Comparison of ENCODE assay signal across 1 cellular context in genomic region chr12:111599459-111600295, GRCh38.
TF ChIP-seq lines count a peak whose summit lies in the region.

No MANE protein-coding gene starts in this region.

TF ChIP-seq in K562, 482 proteins besides CTCF, POLR2A, EP300 and RAD21 (continued from another document and continues in another):
- TF ChIP-seq HINFP (tag; conservative IDR thresholded peaks at IDR 0.05; ENCODE audit: low read depth) (peak; percentile 82), TFAP4 (CRISPR knock-in tag; IDR thresholded peaks at IDR 0.05; ENCODE audit: borderline replicate concordance) (peak; percentile 82), ZNF174 (CRISPR knock-in tag; IDR thresholded peaks at IDR 0.05) (no peak), ZNF445 (CRISPR knock-in tag; IDR thresholded peaks at IDR 0.05; ENCODE audit: low read depth) (no peak), SMAD2 (IDR thresholded peaks at IDR 0.05; ENCODE audit: low read depth, low read length) (no peak), THAP12 (CRISPR knock-in tag; IDR thresholded peaks at IDR 0.05) (peak; percentile 92), FOXO4 (CRISPR knock-in tag; IDR thresholded peaks at IDR 0.05) (no peak), ZNF280B (CRISPR knock-in tag; IDR thresholded peaks at IDR 0.05) (no peak), FOXJ2 (tag; IDR thresholded peaks at IDR 0.05) (no peak), ZNF780A (CRISPR knock-in tag; IDR thresholded peaks at IDR 0.05) (no peak), CREBBP (IDR thresholded peaks at IDR 0.05; ENCODE audit: low read depth, low read length) (no peak), FOXP4 (CRISPR knock-in tag; IDR thresholded peaks at IDR 0.05; ENCODE audit: borderline replicate concordance) (no peak), ELF4 (CRISPR knock-in tag; IDR thresholded peaks at IDR 0.05) (no peak), RBM17 (IDR thresholded peaks at IDR 0.05; ENCODE audit: borderline replicate concordance, low read depth, low read length) (no peak), MIER1 (IDR thresholded peaks at IDR 0.05; ENCODE audit: low read depth) (no peak), ZNF408 (CRISPR knock-in tag; IDR thresholded peaks at IDR 0.05; ENCODE audit: low read depth) (no peak), RFX7 (CRISPR knock-in tag; IDR thresholded peaks at IDR 0.05) (no peak), ZBTB43 (CRISPR knock-in tag; IDR thresholded peaks at IDR 0.05) (no peak), ZBTB49 (CRISPR knock-in tag; IDR thresholded peaks at IDR 0.05; ENCODE audit: borderline replicate concordance) (no peak), ZNF431 (CRISPR knock-in tag; IDR thresholded peaks at IDR 0.05) (no peak), PCBP1 (IDR thresholded peaks at IDR 0.05; ENCODE audit: low read depth, low read length, poor library complexity, severe bottlenecking) (peak; percentile 97), SIN3A (IDR thresholded peaks at IDR 0.05; ENCODE audit: borderline replicate concordance in 2 of 2, control insufficient read depth in 1 of 2, low read depth in 2 of 2, low read length in 2 of 2) (peak in 1 of 2 experiments; percentile 75; a peak in 2 of 4 replicates), ZNF354B (CRISPR knock-in tag; IDR thresholded peaks at IDR 0.05) (no peak), PHF20 (IDR thresholded peaks at IDR 0.05; ENCODE audit: partially characterized antibody) (peak; percentile 58), NR1H2 (CRISPR knock-in tag; IDR thresholded peaks at IDR 0.05) (no peak), ZNF395 (CRISPR knock-in tag; IDR thresholded peaks at IDR 0.05) (peak; percentile 55), HDAC3 (IDR thresholded peaks at IDR 0.05; ENCODE audit: borderline replicate concordance, partially characterized antibody) (no peak), CC2D1A (IDR thresholded peaks at IDR 0.05) (peak; percentile 81; the same call in 1 of the 2 replicates), RBM22 (IDR thresholded peaks at IDR 0.05; ENCODE audit: low read depth, low read length, poor library complexity, severe bottlenecking) (no peak), ILK (tag; IDR thresholded peaks at IDR 0.05; ENCODE audit: borderline replicate concordance, low read depth) (no peak), CREB1 (IDR thresholded peaks at IDR 0.05) (0 out of 2 replicates have a peak, but pooled peaks have one; percentile 39), CREB1 (CRISPR knock-in tag; IDR thresholded peaks at IDR 0.05) (no peak; the same call in 1 of the 2 replicates), FIP1L1 (IDR thresholded peaks at IDR 0.05; ENCODE audit: low read depth, low read length, poor library complexity, severe bottlenecking) (peak; percentile 78), MTA3 (IDR thresholded peaks at IDR 0.05; ENCODE audit: borderline replicate concordance) (no peak; the same call in none of the 2 replicates), ZC3H4 (CRISPR knock-in tag; IDR thresholded peaks at IDR 0.05; ENCODE audit: borderline replicate concordance) (peak; percentile 82; the same call in 1 of the 2 replicates), NCOA2 (IDR thresholded peaks at IDR 0.05; ENCODE audit: partially characterized antibody in 2 of 2) (no peak), SRSF7 (optimal IDR thresholded peaks at IDR 0.05; ENCODE audit: low read depth, low read length) (no peak), STAG1 (CRISPR knock-in tag; IDR thresholded peaks at IDR 0.05; ENCODE audit: borderline replicate concordance) (no peak), ZNF740 (CRISPR knock-in tag; IDR thresholded peaks at IDR 0.05) (no peak), ZNF740 (tag; IDR thresholded peaks at IDR 0.05) (no peak), ATF4 (CRISPR knock-in tag; IDR thresholded peaks at IDR 0.05) (no peak), ARNT (IDR thresholded peaks at IDR 0.05) (no peak), HLTF (IDR thresholded peaks at IDR 0.05) (peak; percentile 61; the same call in 1 of the 2 replicates), ZBTB7A (IDR thresholded peaks at IDR 0.05; ENCODE audit: borderline replicate concordance, control insufficient read depth, low read depth, low read length) (peak; percentile 93), SLC30A9 (CRISPR knock-in tag; IDR thresholded peaks at IDR 0.05) (no peak), BCL6 (CRISPR knock-in tag; IDR thresholded peaks at IDR 0.05) (no peak), ARID3B (CRISPR knock-in tag; IDR thresholded peaks at IDR 0.05; ENCODE audit: borderline replicate concordance) (no peak)
